ENCODE assay signal across 1 cellular context in genomic region chr6:122789078-122789861, GRCh38.
TF ChIP-seq lines count a peak whose summit lies in the region.

A gene with protein sequence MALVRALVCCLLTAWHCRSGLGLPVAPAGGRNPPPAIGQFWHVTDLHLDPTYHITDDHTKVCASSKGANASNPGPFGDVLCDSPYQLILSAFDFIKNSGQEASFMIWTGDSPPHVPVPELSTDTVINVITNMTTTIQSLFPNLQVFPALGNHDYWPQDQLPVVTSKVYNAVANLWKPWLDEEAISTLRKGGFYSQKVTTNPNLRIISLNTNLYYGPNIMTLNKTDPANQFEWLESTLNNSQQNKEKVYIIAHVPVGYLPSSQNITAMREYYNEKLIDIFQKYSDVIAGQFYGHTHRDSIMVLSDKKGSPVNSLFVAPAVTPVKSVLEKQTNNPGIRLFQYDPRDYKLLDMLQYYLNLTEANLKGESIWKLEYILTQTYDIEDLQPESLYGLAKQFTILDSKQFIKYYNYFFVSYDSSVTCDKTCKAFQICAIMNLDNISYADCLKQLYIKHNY (plus strand): TSS chr6:122789258. CDS start chr6:122789347, 89 bp downstream.

TF ChIP-seq in K562, 482 proteins besides CTCF, POLR2A, EP300 and RAD21 (continued from another document and continues in another):
- TF ChIP-seq NKRF (IDR thresholded peaks at IDR 0.05; ENCODE audit: borderline replicate concordance) (no peak), ATF7 (IDR thresholded peaks at IDR 0.05) (0 out of 2 replicates have a peak, but pooled peaks have one; percentile 18), KDM1A (IDR thresholded peaks at IDR 0.05) (no peak), DPF2 (IDR thresholded peaks at IDR 0.05) (peak; percentile 28; the same call in 1 of the 2 replicates), PREB (CRISPR knock-in tag; IDR thresholded peaks at IDR 0.05) (no peak), CTBP1 (IDR thresholded peaks at IDR 0.05; ENCODE audit: borderline replicate concordance) (peak; percentile 40; the same call in 1 of the 2 replicates), RBBP5 (IDR thresholded peaks at IDR 0.05; ENCODE audit: borderline replicate concordance, insufficient read depth, low read length, poor library complexity, severe bottlenecking) (peak; percentile 35), ZFX (CRISPR knock-in tag; IDR thresholded peaks at IDR 0.05) (peak; percentile 50), ZNF354B (CRISPR knock-in tag; IDR thresholded peaks at IDR 0.05) (no peak), MTF1 (CRISPR knock-in tag; IDR thresholded peaks at IDR 0.05; ENCODE audit: borderline replicate concordance) (no peak), SMAD4 (CRISPR knock-in tag; conservative IDR thresholded peaks at IDR 0.05) (peak; percentile 42; the same call in 1 of the 2 replicates), FOXK2 (conservative IDR thresholded peaks at IDR 0.05 in 1 of 2, IDR thresholded peaks at IDR 0.05 in 1 of 2; ENCODE audit: low read depth in 2 of 2) (peak; percentile 69 to 74), PHF20 (IDR thresholded peaks at IDR 0.05; ENCODE audit: partially characterized antibody) (peak; percentile 12), ELK3 (CRISPR knock-in tag; IDR thresholded peaks at IDR 0.05) (no peak), ZNF197 (CRISPR knock-in tag; IDR thresholded peaks at IDR 0.05; ENCODE audit: low read depth) (no peak), RBM22 (IDR thresholded peaks at IDR 0.05; ENCODE audit: low read depth, low read length, poor library complexity, severe bottlenecking) (no peak), E2F6 (IDR thresholded peaks at IDR 0.05; ENCODE audit: borderline replicate concordance in 1 of 2, extremely low read depth in 1 of 2, insufficient read depth in 1 of 2, insufficient read length in 1 of 2, low read depth in 1 of 2, low read length in 1 of 2, poor library complexity in 1 of 2, severe bottlenecking in 1 of 2) (peak; percentile 22 to 24), TFAP4 (CRISPR knock-in tag; IDR thresholded peaks at IDR 0.05; ENCODE audit: borderline replicate concordance) (peak; percentile 22; the same call in 1 of the 2 replicates), SAFB2 (IDR thresholded peaks at IDR 0.05; ENCODE audit: borderline replicate concordance, low read depth, low read length, severe bottlenecking) (no peak), RB1 (IDR thresholded peaks at IDR 0.05; ENCODE audit: low read depth) (0 out of 2 replicates have a peak, but pooled peaks have one; percentile 27), NR2C2 (CRISPR knock-in tag; IDR thresholded peaks at IDR 0.05) (no peak), NR2C2 (tag; IDR thresholded peaks at IDR 0.05) (peak; percentile 9; the same call in 1 of the 2 replicates), HNRNPK (IDR thresholded peaks at IDR 0.05; ENCODE audit: low read depth, low read length, poor library complexity, severe bottlenecking) (no peak), PHB2 (IDR thresholded peaks at IDR 0.05; ENCODE audit: low read depth) (no peak), VEZF1 (CRISPR knock-in tag; IDR thresholded peaks at IDR 0.05) (peak; percentile 49), GTF2F1 (IDR thresholded peaks at IDR 0.05; ENCODE audit: low read depth, low read length) (no peak), L3MBTL2 (IDR thresholded peaks at IDR 0.05) (peak; percentile 74)
- TF ChIP-seq, protein P1, sequence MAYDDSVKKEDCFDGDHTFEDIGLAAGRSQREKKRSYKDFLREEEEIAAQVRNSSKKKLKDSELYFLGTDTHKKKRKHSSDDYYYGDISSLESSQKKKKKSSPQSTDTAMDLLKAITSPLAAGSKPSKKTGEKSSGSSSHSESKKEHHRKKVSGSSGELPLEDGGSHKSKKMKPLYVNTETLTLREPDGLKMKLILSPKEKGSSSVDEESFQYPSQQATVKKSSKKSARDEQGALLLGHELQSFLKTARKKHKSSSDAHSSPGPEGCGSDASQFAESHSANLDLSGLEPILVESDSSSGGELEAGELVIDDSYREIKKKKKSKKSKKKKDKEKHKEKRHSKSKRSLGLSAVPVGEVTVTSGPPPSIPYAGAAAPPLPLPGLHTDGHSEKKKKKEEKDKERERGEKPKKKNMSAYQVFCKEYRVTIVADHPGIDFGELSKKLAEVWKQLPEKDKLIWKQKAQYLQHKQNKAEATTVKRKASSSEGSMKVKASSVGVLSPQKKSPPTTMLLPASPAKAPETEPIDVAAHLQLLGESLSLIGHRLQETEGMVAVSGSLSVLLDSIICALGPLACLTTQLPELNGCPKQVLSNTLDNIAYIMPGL (CRISPR knock-in tag; IDR thresholded peaks at IDR 0.05), result no peak
- TF ChIP-seq, protein P2, sequence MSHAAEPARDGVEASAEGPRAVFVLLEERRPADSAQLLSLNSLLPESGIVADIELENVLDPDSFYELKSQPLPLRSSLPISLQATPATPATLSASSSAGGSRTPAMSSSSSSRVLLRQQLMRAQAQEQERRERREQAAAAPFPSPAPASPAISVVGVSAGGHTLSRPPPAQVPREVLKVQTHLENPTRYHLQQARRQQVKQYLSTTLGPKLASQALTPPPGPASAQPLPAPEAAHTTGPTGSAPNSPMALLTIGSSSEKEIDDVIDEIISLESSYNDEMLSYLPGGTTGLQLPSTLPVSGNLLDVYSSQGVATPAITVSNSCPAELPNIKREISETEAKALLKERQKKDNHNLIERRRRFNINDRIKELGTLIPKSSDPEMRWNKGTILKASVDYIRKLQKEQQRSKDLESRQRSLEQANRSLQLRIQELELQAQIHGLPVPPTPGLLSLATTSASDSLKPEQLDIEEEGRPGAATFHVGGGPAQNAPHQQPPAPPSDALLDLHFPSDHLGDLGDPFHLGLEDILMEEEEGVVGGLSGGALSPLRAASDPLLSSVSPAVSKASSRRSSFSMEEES (CRISPR knock-in tag; IDR thresholded peaks at IDR 0.05), result peak; percentile 21; the same call in 1 of the 2 replicates
- TF ChIP-seq, protein P3, sequence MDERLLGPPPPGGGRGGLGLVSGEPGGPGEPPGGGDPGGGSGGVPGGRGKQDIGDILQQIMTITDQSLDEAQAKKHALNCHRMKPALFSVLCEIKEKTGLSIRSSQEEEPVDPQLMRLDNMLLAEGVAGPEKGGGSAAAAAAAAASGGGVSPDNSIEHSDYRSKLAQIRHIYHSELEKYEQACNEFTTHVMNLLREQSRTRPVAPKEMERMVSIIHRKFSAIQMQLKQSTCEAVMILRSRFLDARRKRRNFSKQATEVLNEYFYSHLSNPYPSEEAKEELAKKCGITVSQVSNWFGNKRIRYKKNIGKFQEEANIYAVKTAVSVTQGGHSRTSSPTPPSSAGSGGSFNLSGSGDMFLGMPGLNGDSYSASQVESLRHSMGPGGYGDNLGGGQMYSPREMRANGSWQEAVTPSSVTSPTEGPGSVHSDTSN (CRISPR knock-in tag; IDR thresholded peaks at IDR 0.05; ENCODE audit: low read depth), result no peak
- TF ChIP-seq, protein P3 (tag; conservative IDR thresholded peaks at IDR 0.05; ENCODE audit: low read depth), result no peak
- TF ChIP-seq, protein P4, sequence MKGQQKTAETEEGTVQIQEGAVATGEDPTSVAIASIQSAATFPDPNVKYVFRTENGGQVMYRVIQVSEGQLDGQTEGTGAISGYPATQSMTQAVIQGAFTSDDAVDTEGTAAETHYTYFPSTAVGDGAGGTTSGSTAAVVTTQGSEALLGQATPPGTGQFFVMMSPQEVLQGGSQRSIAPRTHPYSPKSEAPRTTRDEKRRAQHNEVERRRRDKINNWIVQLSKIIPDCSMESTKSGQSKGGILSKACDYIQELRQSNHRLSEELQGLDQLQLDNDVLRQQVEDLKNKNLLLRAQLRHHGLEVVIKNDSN (CRISPR knock-in tag; IDR thresholded peaks at IDR 0.05), result 0 out of 2 replicates have a peak, but pooled peaks have one; percentile 19
- TF ChIP-seq, protein P5, sequence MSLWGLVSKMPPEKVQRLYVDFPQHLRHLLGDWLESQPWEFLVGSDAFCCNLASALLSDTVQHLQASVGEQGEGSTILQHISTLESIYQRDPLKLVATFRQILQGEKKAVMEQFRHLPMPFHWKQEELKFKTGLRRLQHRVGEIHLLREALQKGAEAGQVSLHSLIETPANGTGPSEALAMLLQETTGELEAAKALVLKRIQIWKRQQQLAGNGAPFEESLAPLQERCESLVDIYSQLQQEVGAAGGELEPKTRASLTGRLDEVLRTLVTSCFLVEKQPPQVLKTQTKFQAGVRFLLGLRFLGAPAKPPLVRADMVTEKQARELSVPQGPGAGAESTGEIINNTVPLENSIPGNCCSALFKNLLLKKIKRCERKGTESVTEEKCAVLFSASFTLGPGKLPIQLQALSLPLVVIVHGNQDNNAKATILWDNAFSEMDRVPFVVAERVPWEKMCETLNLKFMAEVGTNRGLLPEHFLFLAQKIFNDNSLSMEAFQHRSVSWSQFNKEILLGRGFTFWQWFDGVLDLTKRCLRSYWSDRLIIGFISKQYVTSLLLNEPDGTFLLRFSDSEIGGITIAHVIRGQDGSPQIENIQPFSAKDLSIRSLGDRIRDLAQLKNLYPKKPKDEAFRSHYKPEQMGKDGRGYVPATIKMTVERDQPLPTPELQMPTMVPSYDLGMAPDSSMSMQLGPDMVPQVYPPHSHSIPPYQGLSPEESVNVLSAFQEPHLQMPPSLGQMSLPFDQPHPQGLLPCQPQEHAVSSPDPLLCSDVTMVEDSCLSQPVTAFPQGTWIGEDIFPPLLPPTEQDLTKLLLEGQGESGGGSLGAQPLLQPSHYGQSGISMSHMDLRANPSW (CRISPR knock-in tag; IDR thresholded peaks at IDR 0.05), result no peak
